3 cellular contexts compared by ENCODE assay signal in the genomic region with DNA sequence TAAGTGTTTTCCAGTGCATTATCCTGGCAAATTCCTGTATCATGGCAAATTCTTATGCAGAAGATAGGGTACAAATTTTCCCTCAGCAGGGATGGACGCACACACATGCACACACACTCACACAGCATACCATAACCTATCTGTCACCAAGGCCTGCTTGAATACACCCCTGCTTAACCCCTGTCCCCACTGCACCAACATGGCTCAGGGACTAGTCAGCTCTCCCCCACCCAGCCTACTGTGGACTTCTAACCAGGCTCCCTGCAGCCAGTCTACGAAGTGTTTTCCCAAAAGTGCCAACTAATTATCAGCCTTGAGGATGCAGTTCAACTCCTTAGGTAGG.
TF ChIP-seq lines count a peak whose summit lies in the region.

No MANE protein-coding gene starts in this region.

TF ChIP-seq in HepG2, 621 proteins besides CTCF, POLR2A, EP300 and RAD21:
- TF ChIP-seq, protein P1, sequence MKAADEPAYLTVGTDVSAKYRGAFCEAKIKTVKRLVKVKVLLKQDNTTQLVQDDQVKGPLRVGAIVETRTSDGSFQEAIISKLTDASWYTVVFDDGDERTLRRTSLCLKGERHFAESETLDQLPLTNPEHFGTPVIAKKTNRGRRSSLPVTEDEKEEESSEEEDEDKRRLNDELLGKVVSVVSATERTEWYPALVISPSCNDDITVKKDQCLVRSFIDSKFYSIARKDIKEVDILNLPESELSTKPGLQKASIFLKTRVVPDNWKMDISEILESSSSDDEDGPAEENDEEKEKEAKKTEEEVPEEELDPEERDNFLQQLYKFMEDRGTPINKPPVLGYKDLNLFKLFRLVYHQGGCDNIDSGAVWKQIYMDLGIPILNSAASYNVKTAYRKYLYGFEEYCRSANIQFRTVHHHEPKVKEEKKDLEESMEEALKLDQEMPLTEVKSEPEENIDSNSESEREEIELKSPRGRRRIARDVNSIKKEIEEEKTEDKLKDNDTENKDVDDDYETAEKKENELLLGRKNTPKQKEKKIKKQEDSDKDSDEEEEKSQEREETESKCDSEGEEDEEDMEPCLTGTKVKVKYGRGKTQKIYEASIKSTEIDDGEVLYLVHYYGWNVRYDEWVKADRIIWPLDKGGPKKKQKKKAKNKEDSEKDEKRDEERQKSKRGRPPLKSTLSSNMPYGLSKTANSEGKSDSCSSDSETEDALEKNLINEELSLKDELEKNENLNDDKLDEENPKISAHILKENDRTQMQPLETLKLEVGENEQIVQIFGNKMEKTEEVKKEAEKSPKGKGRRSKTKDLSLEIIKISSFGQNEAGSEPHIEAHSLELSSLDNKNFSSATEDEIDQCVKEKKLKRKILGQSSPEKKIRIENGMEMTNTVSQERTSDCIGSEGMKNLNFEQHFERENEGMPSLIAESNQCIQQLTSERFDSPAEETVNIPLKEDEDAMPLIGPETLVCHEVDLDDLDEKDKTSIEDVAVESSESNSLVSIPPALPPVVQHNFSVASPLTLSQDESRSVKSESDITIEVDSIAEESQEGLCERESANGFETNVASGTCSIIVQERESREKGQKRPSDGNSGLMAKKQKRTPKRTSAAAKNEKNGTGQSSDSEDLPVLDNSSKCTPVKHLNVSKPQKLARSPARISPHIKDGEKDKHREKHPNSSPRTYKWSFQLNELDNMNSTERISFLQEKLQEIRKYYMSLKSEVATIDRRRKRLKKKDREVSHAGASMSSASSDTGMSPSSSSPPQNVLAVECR (CRISPR knock-in tag; IDR thresholded peaks at IDR 0.05; ENCODE audit: borderline replicate concordance): 0 out of 2 replicates have a peak, but pooled peaks have one; percentile 1
- no peak for TF ChIP-seq NFE2L1 (CRISPR knock-in tag; IDR thresholded peaks at IDR 0.05; ENCODE audit: borderline replicate concordance)
TF ChIP-seq in HepG2: peak in this region for 1.

TF ChIP-seq in GM12878, 131 proteins besides CTCF, POLR2A, EP300 and RAD21:
- TF ChIP-seq YBX1 (IDR thresholded peaks at IDR 0.05) (no peak), STAT3 (IDR thresholded peaks at IDR 0.05; ENCODE audit: low read depth, low read length) (no peak), BCL11A (IDR thresholded peaks at IDR 0.05; ENCODE audit: low read depth, low read length) (no peak), ZNF274 (IDR thresholded peaks at IDR 0.05; ENCODE audit: insufficient read depth, insufficient read length) (no peak), HDGF (IDR thresholded peaks at IDR 0.05) (no peak), HCFC1 (IDR thresholded peaks at IDR 0.05; ENCODE audit: low read length) (no peak), TCF12 (IDR thresholded peaks at IDR 0.05; ENCODE audit: low read depth, low read length) (no peak), RUNX3 (IDR thresholded peaks at IDR 0.05; ENCODE audit: low read length) (no peak), LARP7 (IDR thresholded peaks at IDR 0.05) (no peak), RBBP5 (conservative IDR thresholded peaks at IDR 0.05) (no peak), CEBPB (IDR thresholded peaks at IDR 0.05; ENCODE audit: borderline replicate concordance in 1 of 2, low read depth in 2 of 2, low read length in 2 of 2) (no peak), CREB1 (IDR thresholded peaks at IDR 0.05; ENCODE audit: low read depth) (no peak), JUND (IDR thresholded peaks at IDR 0.05; ENCODE audit: low read depth, low read length) (no peak), ASH2L (IDR thresholded peaks at IDR 0.05; ENCODE audit: borderline replicate concordance, low read depth) (no peak)
- TF ChIP-seq, protein P2, sequence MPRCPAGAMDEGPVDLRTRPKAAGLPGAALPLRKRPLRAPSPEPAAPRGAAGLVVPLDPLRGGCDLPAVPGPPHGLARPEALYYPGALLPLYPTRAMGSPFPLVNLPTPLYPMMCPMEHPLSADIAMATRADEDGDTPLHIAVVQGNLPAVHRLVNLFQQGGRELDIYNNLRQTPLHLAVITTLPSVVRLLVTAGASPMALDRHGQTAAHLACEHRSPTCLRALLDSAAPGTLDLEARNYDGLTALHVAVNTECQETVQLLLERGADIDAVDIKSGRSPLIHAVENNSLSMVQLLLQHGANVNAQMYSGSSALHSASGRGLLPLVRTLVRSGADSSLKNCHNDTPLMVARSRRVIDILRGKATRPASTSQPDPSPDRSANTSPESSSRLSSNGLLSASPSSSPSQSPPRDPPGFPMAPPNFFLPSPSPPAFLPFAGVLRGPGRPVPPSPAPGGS (IDR thresholded peaks at IDR 0.05; ENCODE audit: borderline replicate concordance, insufficient read depth, low read depth, low read length, poor library complexity, severe bottlenecking): no peak
- TF ChIP-seq, protein P3, sequence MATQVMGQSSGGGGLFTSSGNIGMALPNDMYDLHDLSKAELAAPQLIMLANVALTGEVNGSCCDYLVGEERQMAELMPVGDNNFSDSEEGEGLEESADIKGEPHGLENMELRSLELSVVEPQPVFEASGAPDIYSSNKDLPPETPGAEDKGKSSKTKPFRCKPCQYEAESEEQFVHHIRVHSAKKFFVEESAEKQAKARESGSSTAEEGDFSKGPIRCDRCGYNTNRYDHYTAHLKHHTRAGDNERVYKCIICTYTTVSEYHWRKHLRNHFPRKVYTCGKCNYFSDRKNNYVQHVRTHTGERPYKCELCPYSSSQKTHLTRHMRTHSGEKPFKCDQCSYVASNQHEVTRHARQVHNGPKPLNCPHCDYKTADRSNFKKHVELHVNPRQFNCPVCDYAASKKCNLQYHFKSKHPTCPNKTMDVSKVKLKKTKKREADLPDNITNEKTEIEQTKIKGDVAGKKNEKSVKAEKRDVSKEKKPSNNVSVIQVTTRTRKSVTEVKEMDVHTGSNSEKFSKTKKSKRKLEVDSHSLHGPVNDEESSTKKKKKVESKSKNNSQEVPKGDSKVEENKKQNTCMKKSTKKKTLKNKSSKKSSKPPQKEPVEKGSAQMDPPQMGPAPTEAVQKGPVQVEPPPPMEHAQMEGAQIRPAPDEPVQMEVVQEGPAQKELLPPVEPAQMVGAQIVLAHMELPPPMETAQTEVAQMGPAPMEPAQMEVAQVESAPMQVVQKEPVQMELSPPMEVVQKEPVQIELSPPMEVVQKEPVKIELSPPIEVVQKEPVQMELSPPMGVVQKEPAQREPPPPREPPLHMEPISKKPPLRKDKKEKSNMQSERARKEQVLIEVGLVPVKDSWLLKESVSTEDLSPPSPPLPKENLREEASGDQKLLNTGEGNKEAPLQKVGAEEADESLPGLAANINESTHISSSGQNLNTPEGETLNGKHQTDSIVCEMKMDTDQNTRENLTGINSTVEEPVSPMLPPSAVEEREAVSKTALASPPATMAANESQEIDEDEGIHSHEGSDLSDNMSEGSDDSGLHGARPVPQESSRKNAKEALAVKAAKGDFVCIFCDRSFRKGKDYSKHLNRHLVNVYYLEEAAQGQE (IDR thresholded peaks at IDR 0.05; ENCODE audit: low read depth, low read length): no peak
- TF ChIP-seq, protein P4, sequence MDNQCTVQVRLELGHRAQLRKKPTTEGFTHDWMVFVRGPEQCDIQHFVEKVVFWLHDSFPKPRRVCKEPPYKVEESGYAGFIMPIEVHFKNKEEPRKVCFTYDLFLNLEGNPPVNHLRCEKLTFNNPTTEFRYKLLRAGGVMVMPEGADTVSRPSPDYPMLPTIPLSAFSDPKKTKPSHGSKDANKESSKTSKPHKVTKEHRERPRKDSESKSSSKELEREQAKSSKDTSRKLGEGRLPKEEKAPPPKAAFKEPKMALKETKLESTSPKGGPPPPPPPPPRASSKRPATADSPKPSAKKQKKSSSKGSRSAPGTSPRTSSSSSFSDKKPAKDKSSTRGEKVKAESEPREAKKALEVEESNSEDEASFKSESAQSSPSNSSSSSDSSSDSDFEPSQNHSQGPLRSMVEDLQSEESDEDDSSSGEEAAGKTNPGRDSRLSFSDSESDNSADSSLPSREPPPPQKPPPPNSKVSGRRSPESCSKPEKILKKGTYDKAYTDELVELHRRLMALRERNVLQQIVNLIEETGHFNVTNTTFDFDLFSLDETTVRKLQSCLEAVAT (IDR thresholded peaks at IDR 0.05): no peak

TF ChIP-seq in GM23338, 12 proteins besides CTCF, POLR2A, EP300 and RAD21:
- TF ChIP-seq STAT1 (IDR thresholded peaks at IDR 0.05; ENCODE audit: unreplicated experiment) (no peak), ZNF114 (CRISPR knock-in tag; IDR thresholded peaks at IDR 0.05) (no peak), EZH2phosphoT487 (IDR thresholded peaks at IDR 0.05; ENCODE audit: unreplicated experiment) (no peak), EZH2 (IDR thresholded peaks at IDR 0.05; ENCODE audit: low read depth, unreplicated experiment) (no peak), POLR2AphosphoS5 (IDR thresholded peaks at IDR 0.05; ENCODE audit: low read depth) (no peak), ZNF331 (CRISPR knock-in tag; IDR thresholded peaks at IDR 0.05; ENCODE audit: low read depth) (no peak), NANOG (IDR thresholded peaks at IDR 0.05; ENCODE audit: borderline replicate concordance) (no peak)
- TF ChIP-seq, protein P5, sequence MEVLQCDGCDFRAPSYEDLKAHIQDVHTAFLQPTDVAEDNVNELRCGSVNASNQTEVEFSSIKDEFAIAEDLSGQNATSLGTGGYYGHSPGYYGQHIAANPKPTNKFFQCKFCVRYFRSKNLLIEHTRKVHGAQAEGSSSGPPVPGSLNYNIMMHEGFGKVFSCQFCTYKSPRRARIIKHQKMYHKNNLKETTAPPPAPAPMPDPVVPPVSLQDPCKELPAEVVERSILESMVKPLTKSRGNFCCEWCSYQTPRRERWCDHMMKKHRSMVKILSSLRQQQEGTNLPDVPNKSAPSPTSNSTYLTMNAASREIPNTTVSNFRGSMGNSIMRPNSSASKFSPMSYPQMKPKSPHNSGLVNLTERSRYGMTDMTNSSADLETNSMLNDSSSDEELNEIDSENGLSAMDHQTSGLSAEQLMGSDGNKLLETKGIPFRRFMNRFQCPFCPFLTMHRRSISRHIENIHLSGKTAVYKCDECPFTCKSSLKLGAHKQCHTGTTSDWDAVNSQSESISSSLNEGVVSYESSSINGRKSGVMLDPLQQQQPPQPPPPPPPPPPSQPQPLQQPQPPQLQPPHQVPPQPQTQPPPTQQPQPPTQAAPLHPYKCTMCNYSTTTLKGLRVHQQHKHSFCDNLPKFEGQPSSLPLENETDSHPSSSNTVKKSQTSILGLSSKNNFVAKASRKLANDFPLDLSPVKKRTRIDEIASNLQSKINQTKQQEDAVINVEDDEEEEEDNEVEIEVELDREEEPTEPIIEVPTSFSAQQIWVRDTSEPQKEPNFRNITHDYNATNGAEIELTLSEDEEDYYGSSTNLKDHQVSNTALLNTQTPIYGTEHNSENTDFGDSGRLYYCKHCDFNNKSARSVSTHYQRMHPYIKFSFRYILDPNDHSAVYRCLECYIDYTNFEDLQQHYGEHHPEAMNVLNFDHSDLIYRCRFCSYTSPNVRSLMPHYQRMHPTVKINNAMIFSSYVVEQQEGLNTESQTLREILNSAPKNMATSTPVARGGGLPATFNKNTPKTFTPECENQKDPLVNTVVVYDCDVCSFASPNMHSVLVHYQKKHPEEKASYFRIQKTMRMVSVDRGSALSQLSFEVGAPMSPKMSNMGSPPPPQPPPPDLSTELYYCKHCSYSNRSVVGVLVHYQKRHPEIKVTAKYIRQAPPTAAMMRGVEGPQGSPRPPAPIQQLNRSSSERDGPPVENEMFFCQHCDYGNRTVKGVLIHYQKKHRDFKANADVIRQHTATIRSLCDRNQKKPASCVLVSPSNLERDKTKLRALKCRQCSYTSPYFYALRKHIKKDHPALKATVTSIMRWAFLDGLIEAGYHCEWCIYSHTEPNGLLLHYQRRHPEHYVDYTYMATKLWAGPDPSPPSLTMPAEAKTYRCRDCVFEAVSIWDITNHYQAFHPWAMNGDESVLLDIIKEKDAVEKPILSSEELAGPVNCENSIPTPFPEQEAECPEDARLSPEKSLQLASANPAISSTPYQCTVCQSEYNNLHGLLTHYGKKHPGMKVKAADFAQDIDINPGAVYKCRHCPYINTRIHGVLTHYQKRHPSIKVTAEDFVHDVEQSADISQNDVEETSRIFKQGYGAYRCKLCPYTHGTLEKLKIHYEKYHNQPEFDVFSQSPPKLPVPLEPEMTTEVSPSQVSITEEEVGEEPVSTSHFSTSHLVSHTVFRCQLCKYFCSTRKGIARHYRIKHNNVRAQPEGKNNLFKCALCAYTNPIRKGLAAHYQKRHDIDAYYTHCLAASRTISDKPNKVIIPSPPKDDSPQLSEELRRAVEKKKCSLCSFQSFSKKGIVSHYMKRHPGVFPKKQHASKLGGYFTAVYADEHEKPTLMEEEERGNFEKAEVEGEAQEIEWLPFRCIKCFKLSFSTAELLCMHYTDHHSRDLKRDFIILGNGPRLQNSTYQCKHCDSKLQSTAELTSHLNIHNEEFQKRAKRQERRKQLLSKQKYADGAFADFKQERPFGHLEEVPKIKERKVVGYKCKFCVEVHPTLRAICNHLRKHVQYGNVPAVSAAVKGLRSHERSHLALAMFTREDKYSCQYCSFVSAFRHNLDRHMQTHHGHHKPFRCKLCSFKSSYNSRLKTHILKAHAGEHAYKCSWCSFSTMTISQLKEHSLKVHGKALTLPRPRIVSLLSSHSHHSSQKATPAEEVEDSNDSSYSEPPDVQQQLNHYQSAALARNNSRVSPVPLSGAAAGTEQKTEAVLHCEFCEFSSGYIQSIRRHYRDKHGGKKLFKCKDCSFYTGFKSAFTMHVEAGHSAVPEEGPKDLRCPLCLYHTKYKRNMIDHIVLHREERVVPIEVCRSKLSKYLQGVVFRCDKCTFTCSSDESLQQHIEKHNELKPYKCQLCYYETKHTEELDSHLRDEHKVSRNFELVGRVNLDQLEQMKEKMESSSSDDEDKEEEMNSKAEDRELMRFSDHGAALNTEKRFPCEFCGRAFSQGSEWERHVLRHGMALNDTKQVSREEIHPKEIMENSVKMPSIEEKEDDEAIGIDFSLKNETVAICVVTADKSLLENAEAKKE (CRISPR knock-in tag; IDR thresholded peaks at IDR 0.05): no peak
- TF ChIP-seq, protein P6, sequence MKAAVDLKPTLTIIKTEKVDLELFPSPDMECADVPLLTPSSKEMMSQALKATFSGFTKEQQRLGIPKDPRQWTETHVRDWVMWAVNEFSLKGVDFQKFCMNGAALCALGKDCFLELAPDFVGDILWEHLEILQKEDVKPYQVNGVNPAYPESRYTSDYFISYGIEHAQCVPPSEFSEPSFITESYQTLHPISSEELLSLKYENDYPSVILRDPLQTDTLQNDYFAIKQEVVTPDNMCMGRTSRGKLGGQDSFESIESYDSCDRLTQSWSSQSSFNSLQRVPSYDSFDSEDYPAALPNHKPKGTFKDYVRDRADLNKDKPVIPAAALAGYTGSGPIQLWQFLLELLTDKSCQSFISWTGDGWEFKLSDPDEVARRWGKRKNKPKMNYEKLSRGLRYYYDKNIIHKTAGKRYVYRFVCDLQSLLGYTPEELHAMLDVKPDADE (IDR thresholded peaks at IDR 0.05): no peak
